1 cellular context compared by ENCODE assay signal in the genomic region with DNA sequence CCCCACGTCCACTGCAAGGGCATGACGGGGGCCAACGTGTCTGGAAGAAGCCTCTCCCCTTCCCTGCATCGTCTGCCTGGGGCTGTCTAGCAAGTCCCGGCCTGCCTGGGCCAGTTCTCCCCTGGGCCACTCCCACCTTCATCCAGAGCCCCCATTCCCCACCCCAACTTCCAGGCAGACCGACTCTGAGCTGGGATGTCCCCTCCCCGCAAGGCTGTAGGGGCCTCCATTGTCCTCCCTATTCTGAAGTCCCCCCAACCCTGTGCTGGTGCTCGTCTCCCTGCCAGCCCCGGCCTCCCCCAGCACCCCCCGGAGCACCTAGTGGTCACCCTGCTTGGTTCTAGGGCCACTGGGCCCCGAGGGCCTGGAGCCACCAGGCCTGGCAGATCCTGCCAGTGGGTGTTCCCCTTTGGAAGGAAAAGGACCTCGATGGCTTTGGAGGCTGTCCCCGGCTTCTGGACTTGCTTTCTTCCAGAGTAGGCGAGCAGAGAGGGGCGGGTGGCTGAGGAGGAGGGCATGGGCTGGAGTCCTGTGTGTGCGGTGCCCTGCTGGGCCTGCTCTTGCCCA.
TF ChIP-seq lines count a peak whose summit lies in the region.

No MANE protein-coding gene starts in this region.

TF ChIP-seq in HCT116, 20 proteins besides CTCF, POLR2A, EP300 and RAD21:
- TF ChIP-seq CBX3 (IDR thresholded peaks at IDR 0.05; ENCODE audit: low read depth) (no peak), EZH2 (IDR thresholded peaks at IDR 0.05) (no peak), CEBPB (IDR thresholded peaks at IDR 0.05; ENCODE audit: low read depth) (no peak)
- TF ChIP-seq, protein P1, sequence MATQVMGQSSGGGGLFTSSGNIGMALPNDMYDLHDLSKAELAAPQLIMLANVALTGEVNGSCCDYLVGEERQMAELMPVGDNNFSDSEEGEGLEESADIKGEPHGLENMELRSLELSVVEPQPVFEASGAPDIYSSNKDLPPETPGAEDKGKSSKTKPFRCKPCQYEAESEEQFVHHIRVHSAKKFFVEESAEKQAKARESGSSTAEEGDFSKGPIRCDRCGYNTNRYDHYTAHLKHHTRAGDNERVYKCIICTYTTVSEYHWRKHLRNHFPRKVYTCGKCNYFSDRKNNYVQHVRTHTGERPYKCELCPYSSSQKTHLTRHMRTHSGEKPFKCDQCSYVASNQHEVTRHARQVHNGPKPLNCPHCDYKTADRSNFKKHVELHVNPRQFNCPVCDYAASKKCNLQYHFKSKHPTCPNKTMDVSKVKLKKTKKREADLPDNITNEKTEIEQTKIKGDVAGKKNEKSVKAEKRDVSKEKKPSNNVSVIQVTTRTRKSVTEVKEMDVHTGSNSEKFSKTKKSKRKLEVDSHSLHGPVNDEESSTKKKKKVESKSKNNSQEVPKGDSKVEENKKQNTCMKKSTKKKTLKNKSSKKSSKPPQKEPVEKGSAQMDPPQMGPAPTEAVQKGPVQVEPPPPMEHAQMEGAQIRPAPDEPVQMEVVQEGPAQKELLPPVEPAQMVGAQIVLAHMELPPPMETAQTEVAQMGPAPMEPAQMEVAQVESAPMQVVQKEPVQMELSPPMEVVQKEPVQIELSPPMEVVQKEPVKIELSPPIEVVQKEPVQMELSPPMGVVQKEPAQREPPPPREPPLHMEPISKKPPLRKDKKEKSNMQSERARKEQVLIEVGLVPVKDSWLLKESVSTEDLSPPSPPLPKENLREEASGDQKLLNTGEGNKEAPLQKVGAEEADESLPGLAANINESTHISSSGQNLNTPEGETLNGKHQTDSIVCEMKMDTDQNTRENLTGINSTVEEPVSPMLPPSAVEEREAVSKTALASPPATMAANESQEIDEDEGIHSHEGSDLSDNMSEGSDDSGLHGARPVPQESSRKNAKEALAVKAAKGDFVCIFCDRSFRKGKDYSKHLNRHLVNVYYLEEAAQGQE (IDR thresholded peaks at IDR 0.05; ENCODE audit: low read depth) = no peak
